ENCODE assay signal across 8 cellular contexts in the genomic region with DNA sequence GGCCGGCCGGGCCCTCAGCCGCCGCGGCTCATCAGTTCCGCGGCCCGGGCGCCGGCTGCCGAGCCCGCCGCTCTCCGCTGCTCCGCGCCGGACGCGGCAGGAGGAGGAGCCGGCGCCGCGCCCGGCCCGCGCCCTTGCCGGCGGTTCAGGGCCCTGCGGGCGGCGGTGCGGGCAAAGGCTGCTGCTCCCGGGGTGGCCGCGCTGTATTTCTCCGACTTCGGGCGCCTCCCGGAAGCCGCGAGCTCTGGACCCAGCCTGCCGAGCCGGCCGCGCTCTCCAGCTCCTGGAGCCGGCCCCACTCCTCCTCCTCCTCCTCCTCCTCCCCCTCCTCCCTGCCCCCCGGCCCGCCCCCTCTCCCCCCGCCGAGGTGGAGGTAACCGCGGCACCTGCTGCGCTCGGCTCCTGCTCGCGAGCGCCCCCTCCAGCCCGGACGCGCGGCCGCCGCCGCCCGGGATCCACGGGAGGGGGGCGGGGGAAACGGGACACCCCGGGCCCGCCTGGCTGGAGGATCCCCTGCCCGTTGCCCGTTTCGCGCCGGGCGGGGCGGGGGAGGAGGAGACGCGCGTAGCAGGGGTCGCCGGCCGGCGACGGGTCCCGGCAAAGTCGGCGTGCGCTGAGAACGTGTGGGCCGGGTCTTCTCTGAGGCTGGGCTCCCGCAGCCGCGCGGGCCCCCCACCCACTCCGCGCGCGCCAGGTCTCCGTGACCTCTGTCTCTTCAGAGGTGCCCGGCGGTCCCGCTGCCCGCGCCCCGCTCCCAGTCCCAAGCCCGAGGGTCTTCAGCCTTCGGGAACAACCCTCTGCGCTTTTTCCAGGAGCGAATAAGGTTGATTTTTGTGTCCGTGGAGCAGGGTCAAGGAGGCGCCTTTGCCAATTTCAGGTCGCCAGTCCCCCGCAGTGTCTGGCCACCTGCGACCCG. TPM values are rescaled to one million over a fixed set of nuclear protein-coding genes. Genes with fewer than 3 reads are reported as not detected.
A peak's percentile ranks its signal among the peaks of the same experiment; 100 is the strongest.
DNase-seq lines count a peak whose midpoint lies in the region; ATAC-seq and TF ChIP-seq lines count a peak whose summit lies in the region.

A gene with protein sequence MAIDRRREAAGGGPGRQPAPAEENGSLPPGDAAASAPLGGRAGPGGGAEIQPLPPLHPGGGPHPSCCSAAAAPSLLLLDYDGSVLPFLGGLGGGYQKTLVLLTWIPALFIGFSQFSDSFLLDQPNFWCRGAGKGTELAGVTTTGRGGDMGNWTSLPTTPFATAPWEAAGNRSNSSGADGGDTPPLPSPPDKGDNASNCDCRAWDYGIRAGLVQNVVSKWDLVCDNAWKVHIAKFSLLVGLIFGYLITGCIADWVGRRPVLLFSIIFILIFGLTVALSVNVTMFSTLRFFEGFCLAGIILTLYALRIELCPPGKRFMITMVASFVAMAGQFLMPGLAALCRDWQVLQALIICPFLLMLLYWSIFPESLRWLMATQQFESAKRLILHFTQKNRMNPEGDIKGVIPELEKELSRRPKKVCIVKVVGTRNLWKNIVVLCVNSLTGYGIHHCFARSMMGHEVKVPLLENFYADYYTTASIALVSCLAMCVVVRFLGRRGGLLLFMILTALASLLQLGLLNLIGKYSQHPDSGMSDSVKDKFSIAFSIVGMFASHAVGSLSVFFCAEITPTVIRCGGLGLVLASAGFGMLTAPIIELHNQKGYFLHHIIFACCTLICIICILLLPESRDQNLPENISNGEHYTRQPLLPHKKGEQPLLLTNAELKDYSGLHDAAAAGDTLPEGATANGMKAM (minus strand): TSS at position 257 of the 916 bp plus-strand sequence. CDS start 491 bp downstream, outside the sequence.

- TF ChIP-seq CTCF in activated B cell treated with CpG ODN at 0.5 μM for 24 hours (IDR thresholded peaks at IDR 0.05), result no peak

- no peaks in the 10 kb centered on the region for H3K36me3 Mint-ChIP-seq in activated B cell treated with CpG ODN at 0.5 μM for 24 hours (ENCODE audit: low read depth)
- peaks cover 6% of the 10 kb centered on the region for H3K36me3 Mint-ChIP-seq in central memory CD8-positive, alpha-beta T cell (ENCODE audit: insufficient read depth)

- DNase-seq in AG08395 (ENCODE audit: low spot score) (peak; percentile 78), GM19238 (ENCODE audit: insufficient read length, low spot score) (peak; percentile 77), NCI-H1105 (lab: John Stamatoyannopoulos, UW) (peak; percentile 78), activated B cell treated with CpG ODN at 0.5 μM for 24 hours (peak; percentile 67), kidney tubule cell (ENCODE audit: low spot score) (peak; percentile 77)
- DNase-seq in central memory CD8-positive, alpha-beta T cell (ENCODE audit: low spot score in 2 of 2), result peak; percentile 24 to 27
- DNase-seq in stimulated activated CD4-positive, alpha-beta T cell treated with anti-CD3 and anti-CD28 coated beads, Interleukin-1b, Interleukin-23, amount 100 ng/mL, for 1 hour (ENCODE audit: low read depth in 2 of 2), result peak; percentile 48 to 69

- peak within 1 kb of the TSS; percentile 4 for H3K27ac Mint-ChIP-seq in activated B cell treated with CpG ODN at 0.5 μM for 24 hours
- no peak within 1 kb of the TSS for H3K27ac Mint-ChIP-seq in central memory CD8-positive, alpha-beta T cell (ENCODE audit: low read depth)

- POLR2A ChIA-PET in activated B cell treated with CpG ODN at 0.5 μM for 24 hours (lab: Charles Lee), result no interaction called here

- intact Hi-C loops in activated B cell treated with CpG ODN at 0.5 μM for 24 hours (cut with micrococcal nuclease), result loop anchor here (1.0 to 5.0 kb wide), 3 partner anchors 100 to 275 kb away; no protein-coding TSS in a partner anchor

- H3K9me3 Mint-ChIP-seq in activated B cell treated with CpG ODN at 0.5 μM for 24 hours, result no peaks in the 10 kb centered on the region
- no peaks in the 10 kb centered on the region for H3K9me3 Mint-ChIP-seq in central memory CD8-positive, alpha-beta T cell

- CTCF ChIA-PET in activated B cell treated with CpG ODN at 0.5 μM for 24 hours (lab: Charles Lee), result no interaction called here

- H3K4me3 Mint-ChIP-seq in activated B cell treated with CpG ODN at 0.5 μM for 24 hours, result peak within 1 kb of the TSS; percentile 68
- peak within 1 kb of the TSS; percentile 74 for H3K4me3 Mint-ChIP-seq in central memory CD8-positive, alpha-beta T cell

- H3K27me3 Mint-ChIP-seq in activated B cell treated with CpG ODN at 0.5 μM for 24 hours, result peaks cover 24% of the 10 kb centered on the region
- H3K27me3 Mint-ChIP-seq in central memory CD8-positive, alpha-beta T cell, result peaks cover 46% of the 10 kb centered on the region

- ATAC-seq in activated B cell treated with CpG ODN at 0.5 μM for 24 hours (ENCODE audit: low read depth), result peak; percentile 73
- peak; percentile 55 for ATAC-seq in central memory CD8-positive, alpha-beta T cell (replicated peaks; ENCODE audit: extremely low read depth, poor library complexity, severe bottlenecking)
- ATAC-seq in GM18517 (IDR thresholded peaks at IDR 0.05; ENCODE audit: unreplicated experiment), result no peak

- peaks cover 5% of the 10 kb centered on the region for H3K4me1 Mint-ChIP-seq in activated B cell treated with CpG ODN at 0.5 μM for 24 hours
- H3K4me1 Mint-ChIP-seq in central memory CD8-positive, alpha-beta T cell, result peaks cover 7% of the 10 kb centered on the region

RNA-seq across cellular contexts. Expression of the gene that starts here (rescaled TPM):
- 0.24 and 0.95 TPM in 2 replicates for total RNA-seq in activated B cell treated with CpG ODN at 0.5 μM for 24 hours

Comparison
In these comparisons a context has a peak if more than half of its experiments do, and no peak if none do; other contexts are left out.
1. Peak in DNase-seq and ATAC-seq in activated B cell treated with CpG ODN at 0.5 μM for 24 hours; RNA of the gene not detected or under 1 TPM.
2. DNase-seq: peak in every context shown above with its lines; median percentile 78 in AG08395; 78 in NCI-H1105; 77 in GM19238; 77 in kidney tubule cell; 67 in activated B cell treated with CpG ODN at 0.5 μM for 24 hours; 58 in stimulated activated CD4-positive, alpha-beta T cell treated with anti-CD3 and anti-CD28 coated beads, Interleukin-1b, Interleukin-23, amount 100 ng/mL, for 1 hour; 26 in central memory CD8-positive, alpha-beta T cell.